ENCODE assay signal across 12 cellular contexts in the genomic region with DNA sequence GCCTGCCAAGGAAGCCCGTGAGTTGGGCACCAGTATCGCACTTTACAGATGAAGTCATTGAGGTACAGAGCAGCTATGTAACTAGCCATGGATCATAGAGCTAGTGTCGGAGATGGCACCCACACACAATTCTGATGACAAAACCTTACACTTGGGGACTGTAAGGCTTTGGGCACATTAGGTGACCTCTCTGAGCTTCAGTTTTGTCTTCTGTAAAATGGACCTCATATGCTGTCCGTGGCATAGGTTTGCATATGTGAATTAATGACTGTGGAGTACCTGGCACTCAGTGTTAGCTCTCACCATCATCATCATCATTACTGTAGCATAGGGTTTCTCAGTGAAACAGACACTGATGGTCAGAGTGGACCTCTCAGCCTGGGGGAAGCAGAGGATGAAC. TPM values are rescaled to one million over a fixed set of nuclear protein-coding genes. Genes with fewer than 3 reads are reported as not detected.
DNase-seq lines count a peak whose midpoint lies in the region; TF ChIP-seq lines count a peak whose summit lies in the region.
"Had no signal": no experiment of that assay in that cellular context is flagged by ENCODE, and none has a peak within 500 bp of the region (broad histone marks: within the 10 kb centered on the region; RNA-seq: fewer than 3 reads in every experiment).

No MANE protein-coding gene starts in this region.

- peak overlapping the region in 10 of 11 experiments; percentile 51 to 80 (median 68); a peak in 16 of 22 replicates for H3K9ac ChIP-seq in BLaER1 treated with 17β-estradiol and CSF1 and Interleukin-3, amounts not matched to agents 10 nM and 100 nM
- H3K9ac ChIP-seq in smooth muscle cell (ENCODE audit: low read depth) (no peak overlapping the region), MM.1S (ENCODE audit: low read length) (no peak overlapping the region)

- no TSS peak for BruUV-seq in PC-9 (replicated peaks; lab: Mats Ljungman, UMichigan)

- H3K27me3 Mint-ChIP-seq in immature natural killer cell (ENCODE audit: low read depth in 3 of 3) = peaks cover 0 to 9% (median 4%) of the 10 kb centered on the region in 3 donors
- H3K27me3 Mint-ChIP-seq: activated CD4-positive, alpha-beta memory T cell treated with anti-CD3 and anti-CD28 coated beads for 36 hours had no signal

- H3K27me3 ChIP-seq in BLaER1 treated with 17β-estradiol and CSF1 and Interleukin-3, amounts not matched to agents 10 nM and 100 nM = no peaks in the 10 kb centered on the region
- H3K27me3 ChIP-seq in PC-9 (ENCODE audit: insufficient read depth, low read depth) = no peaks in the 10 kb centered on the region
- H3K27me3 ChIP-seq in smooth muscle cell (ENCODE audit: low read depth) = no peaks in the 10 kb centered on the region
- no peaks in the 10 kb centered on the region for H3K27me3 ChIP-seq in MM.1S (replicated peaks; ENCODE audit: insufficient read depth, low read length)
- H3K27me3 ChIP-seq: cardiac muscle cell had no signal

- POLR2A ChIA-PET in PC-9 (lab: Charles Lee; ENCODE audit: unreplicated experiment) = no interaction called here

- H3K36me3 Mint-ChIP-seq in immature natural killer cell = no peaks in the 10 kb centered on the region
- H3K36me3 Mint-ChIP-seq: activated CD4-positive, alpha-beta memory T cell treated with anti-CD3 and anti-CD28 coated beads for 36 hours; WTC11 had no signal

- peaks cover 100% of the 10 kb centered on the region in 10 experiments for H3K4me1 ChIP-seq in BLaER1 treated with 17β-estradiol and CSF1 and Interleukin-3, amounts not matched to agents 10 nM and 100 nM
- H3K4me1 ChIP-seq in PC-9 (replicated peaks; ENCODE audit: insufficient read depth) (peaks cover 42% of the 10 kb centered on the region), smooth muscle cell (ENCODE audit: low read depth) (no peaks in the 10 kb centered on the region), MM.1S (ENCODE audit: low read length) (no peaks in the 10 kb centered on the region)

- no peak overlapping the region for H2AFZ ChIP-seq in PC-9
- H2AFZ ChIP-seq in smooth muscle cell (ENCODE audit: low read depth) = no peak overlapping the region
- H2AFZ ChIP-seq in MM.1S (ENCODE audit: low read length) = no peak overlapping the region

- CTCF ChIA-PET in PC-9 (lab: Charles Lee) = no interaction called here

- no peaks in the 10 kb centered on the region for H3K9me3 ChIP-seq in BLaER1 treated with 17β-estradiol and CSF1 and Interleukin-3, amounts not matched to agents 10 nM and 100 nM (replicated peaks in 1 of 11)
- no peaks in the 10 kb centered on the region for H3K9me3 ChIP-seq in PC-9 (ENCODE audit: insufficient read depth, low read depth)
- H3K9me3 ChIP-seq in smooth muscle cell (replicated peaks; ENCODE audit: low read depth) = no peaks in the 10 kb centered on the region
- no peaks in the 10 kb centered on the region for H3K9me3 ChIP-seq in MM.1S (replicated peaks; ENCODE audit: insufficient read depth, low read length)

- peak overlapping the region in 4 of 10 experiments; percentile 10 to 59 (median 39); a peak in 4 of 20 replicates for H3K4me3 ChIP-seq in BLaER1 treated with 17β-estradiol and CSF1 and Interleukin-3, amounts not matched to agents 10 nM and 100 nM
- H3K4me3 ChIP-seq in PC-9 = no peak overlapping the region
- H3K4me3 ChIP-seq in smooth muscle cell = no peak overlapping the region
- no peak overlapping the region for H3K4me3 ChIP-seq in MM.1S (ENCODE audit: low read length)
- H3K4me3 ChIP-seq: cardiac muscle cell had no signal

- peak overlapping the region; percentile 48 to 80 (median 72) for H3K27ac Mint-ChIP-seq in immature natural killer cell
- H3K27ac Mint-ChIP-seq: activated CD4-positive, alpha-beta memory T cell treated with anti-CD3 and anti-CD28 coated beads for 36 hours; WTC11 had no signal

- H3K9me3 Mint-ChIP-seq in immature natural killer cell = no peaks in the 10 kb centered on the region
- H3K9me3 Mint-ChIP-seq: activated CD4-positive, alpha-beta memory T cell treated with anti-CD3 and anti-CD28 coated beads for 36 hours; WTC11 had no signal

- WGBS in smooth muscle cell (ENCODE audit: low lambda C conversion rate) = 95% methylated on average over 4 of the region's 4 CpGs

- H3K9me2 ChIP-seq in PC-9 (ENCODE audit: insufficient read depth) = no peaks in the 10 kb centered on the region
- no peaks in the 10 kb centered on the region for H3K9me2 ChIP-seq in MM.1S (replicated peaks; ENCODE audit: insufficient read depth, low read length)

- H4K20me1 ChIP-seq in BLaER1 treated with 17β-estradiol and CSF1 and Interleukin-3, amounts not matched to agents 10 nM and 100 nM = peaks cover 0 to 100% (median 82%) of the 10 kb centered on the region in 11 experiments; a peak in 16 of 22 replicates
- H4K20me1 ChIP-seq in PC-9 (ENCODE audit: insufficient read depth) = no peaks in the 10 kb centered on the region; the same call in 1 of the 2 replicates
- H4K20me1 ChIP-seq in smooth muscle cell (ENCODE audit: low read depth) = peaks cover 100% of the 10 kb centered on the region
- no peaks in the 10 kb centered on the region for H4K20me1 ChIP-seq in MM.1S (ENCODE audit: insufficient read depth, low read length)

- H3K27ac ChIP-seq in BLaER1 treated with 17β-estradiol and CSF1 and Interleukin-3, amounts not matched to agents 10 nM and 100 nM = peak overlapping the region in 9 of 11 experiments; percentile 36 to 90 (median 86); a peak in 17 of 22 replicates
- H3K27ac ChIP-seq in PC-9 = peak overlapping the region; percentile 91
- H3K27ac ChIP-seq in smooth muscle cell (ENCODE audit: low read depth) = peak overlapping the region; percentile 83
- no peak overlapping the region for H3K27ac ChIP-seq in MM.1S (ENCODE audit: low read length)
- H3K27ac ChIP-seq: cardiac muscle cell had no signal

- no peak for TF ChIP-seq CTCF in PC-9 (conservative IDR thresholded peaks at IDR 0.05)
- no peak for TF ChIP-seq CTCF in smooth muscle cell (IDR thresholded peaks at IDR 0.05; ENCODE audit: borderline replicate concordance, insufficient read depth, poor library complexity, severe bottlenecking)
- TF ChIP-seq CTCF in MM.1S (IDR thresholded peaks at IDR 0.05; ENCODE audit: low read length) = no peak

- peak overlapping the region; percentile 84 to 98 (median 92) for H3K4me2 ChIP-seq in BLaER1 treated with 17β-estradiol and CSF1 and Interleukin-3, amounts not matched to agents 10 nM and 100 nM
- no peak overlapping the region for H3K4me2 ChIP-seq in PC-9
- no peak overlapping the region for H3K4me2 ChIP-seq in smooth muscle cell
- H3K4me2 ChIP-seq in MM.1S (ENCODE audit: low read depth, low read length) = no peak overlapping the region

- DNase-seq in PC-9 (no peak), immature natural killer cell (no peak), smooth muscle cell (lab: John Stamatoyannopoulos, UW; ENCODE audit: unreplicated experiment) (no peak), NCI-H2227 (lab: John Stamatoyannopoulos, UW; ENCODE audit: unreplicated experiment) (no peak), MM.1S (no peak)
- no peak for DNase-seq in stimulated activated naive CD4-positive, alpha-beta T cell treated with Interleukin-2 at 50 U/mL for 16 hours (lab: John Stamatoyannopoulos, UW)
- DNase-seq: activated CD4-positive, alpha-beta memory T cell treated with anti-CD3 and anti-CD28 coated beads for 36 hours; activated T-cell treated with anti-CD3 and anti-CD28 coated beads for 4 hours; NCI-H748 treated with DMSO at 0.1 percent for 48 hours had no signal

- peaks cover 0 to 48% (median 5%) of the 10 kb centered on the region in 11 experiments; a peak in 10 of 22 replicates for H3K36me3 ChIP-seq in BLaER1 treated with 17β-estradiol and CSF1 and Interleukin-3, amounts not matched to agents 10 nM and 100 nM
- H3K36me3 ChIP-seq in PC-9 (ENCODE audit: low read depth) (no peaks in the 10 kb centered on the region), smooth muscle cell (ENCODE audit: low read depth) (no peaks in the 10 kb centered on the region), MM.1S (replicated peaks; ENCODE audit: insufficient read depth, low read length) (no peaks in the 10 kb centered on the region)
- H3K36me3 ChIP-seq: cardiac muscle cell had no signal

- intact Hi-C loops in PC-9 (cut with micrococcal nuclease; ENCODE audit: unreplicated experiment) = loop anchor here (5.0 kb wide), 1 partner anchor 102 kb away; no protein-coding TSS in a partner anchor

- H3K79me2 ChIP-seq in PC-9 (ENCODE audit: low read depth) (peaks cover 89% of the 10 kb centered on the region), smooth muscle cell (ENCODE audit: low read depth) (peaks cover 91% of the 10 kb centered on the region), MM.1S (ENCODE audit: low read length) (0 out of 2 replicates have a peak, but pooled peaks cover 6% of the 10 kb centered on the region)

- H3K4me1 Mint-ChIP-seq in immature natural killer cell = peaks cover 69 to 80% of the 10 kb centered on the region in 2 donors

- peak overlapping the region in 4 of 5 donors; percentile 21 to 53 (median 42) for H3K4me3 Mint-ChIP-seq in immature natural killer cell
- H3K4me3 Mint-ChIP-seq: activated CD4-positive, alpha-beta memory T cell treated with anti-CD3 and anti-CD28 coated beads for 36 hours; WTC11 had no signal

- H3F3A ChIP-seq in PC-9 (ENCODE audit: insufficient read depth, low read depth) (peaks cover 45% of the 10 kb centered on the region), smooth muscle cell (ENCODE audit: low read depth) (peaks cover 3% of the 10 kb centered on the region), MM.1S (ENCODE audit: insufficient read depth, low read length) (no peaks in the 10 kb centered on the region)

RNA-seq across cellular contexts. Expression of gene CMIP, which starts 50.3 kb away (rescaled TPM):
- total RNA-seq in PC-9 (2021) (92.1 and 96.6 TPM in 2 replicates), smooth muscle cell (22.5 and 44.5 TPM in 2 replicates)
- polyA plus RNA-seq in immature natural killer cell (1 to 10 TPM in 1 of 3 donors, under 1 TPM in 1, not detected in 1; 0.53 to 1.7 TPM), smooth muscle cell (2.5 and 9.4 TPM in 2 replicates)

Comparison
In these comparisons a context has a peak if more than half of its experiments do, and no peak if none do; other contexts are left out.
1. H3K4me2 ChIP-seq: peak in BLaER1 treated with 17β-estradiol and CSF1 and Interleukin-3, amounts not matched to agents 10 nM and 100 nM (11 of 11); none in PC-9 (single experiment), smooth muscle cell (single experiment) and MM.1S (single experiment).
2. H3K9ac ChIP-seq: peak in BLaER1 treated with 17β-estradiol and CSF1 and Interleukin-3, amounts not matched to agents 10 nM and 100 nM (10 of 11); none in smooth muscle cell (single experiment) and MM.1S (single experiment).